8 cellular contexts compared by ENCODE assay signal in genomic region chr13:21673592-21674270, GRCh38. TPM values are rescaled to one million over a fixed set of nuclear protein-coding genes. Genes with fewer than 3 reads are reported as not detected.
DNase-seq lines count a peak whose midpoint lies in the region; ATAC-seq and TF ChIP-seq lines count a peak whose summit lies in the region.

No MANE protein-coding gene starts in this region.

- H3K4me2 ChIP-seq in HCT116 (ENCODE audit: low read length) = peak overlapping the region; percentile 94

- POLR2A ChIA-PET in HCT116 (lab: Charles Lee) = interaction anchor here (0.7 to 1.4 kb wide), 4 partner anchors 35 to 135 kb away, joined by 3 to 5 read pairs (median 4); partner anchors contain the start of gene MICU2

- ATAC-seq in HCT116 (peak; percentile 49), omental fat pad (ENCODE audit: low FRiP score) (peak; percentile 48)

- CTCF ChIA-PET in HCT116 (lab: Charles Lee) = no interaction called here

- H3K4me1 ChIP-seq in HCT116 (ENCODE audit: control insufficient read depth in 1 of 2, insufficient read depth in 2 of 2, low read length in 2 of 2) = peaks cover 33 to 59% of the 10 kb centered on the region in 2 experiments

- H4K20me1 ChIP-seq in HCT116 (ENCODE audit: insufficient read depth) = no peaks in the 10 kb centered on the region

- no peaks in the 10 kb centered on the region for H3K9me2 ChIP-seq in HCT116 (ENCODE audit: insufficient read depth)

- no peaks in the 10 kb centered on the region for H3K36me3 ChIP-seq in HCT116 (ENCODE audit: control insufficient read depth in 1 of 2, insufficient read depth in 2 of 2, low read length in 2 of 2)

- RAD21 ChIA-PET in HCT116 (lab: Charles Lee; ENCODE audit: low non-redundant PET in 1 of 2, low total read pairs in 2 of 2, uncharacterized antibody in 2 of 2, unreplicated experiment in 2 of 2) = no interaction called here

- no peak for TF ChIP-seq RAD21 in HCT116 (IDR thresholded peaks at IDR 0.05; ENCODE audit: low read depth)

- DNase-seq in NCI-H2081 (lab: John Stamatoyannopoulos, UW) = peak; percentile 23 to 56
- DNase-seq in NCI-H2081 treated with DMSO at 0.1 percent for 48 hours (lab: John Stamatoyannopoulos, UW) = no peak
- DNase-seq in HCT116 (ENCODE audit: low read depth, low spot score) = no peak
- peak; percentile 54 to 93 for DNase-seq in NCI-H526 (lab: John Stamatoyannopoulos, UW)
- peak; percentile 27 for DNase-seq in activated effector memory CD4-positive, alpha-beta T cell treated with Interleukin-2 at 50 U/mL for 16 hours
- peak; percentile 69 for DNase-seq in germinal center (ENCODE audit: low spot score)
- DNase-seq in omental fat pad (ENCODE audit: low spot score) = no peak
- DNase-seq in OCI-M2 (lab: John Stamatoyannopoulos, UW; ENCODE audit: unreplicated experiment) = no peak

- H3K27me3 ChIP-seq in HCT116 (ENCODE audit: insufficient read depth, low read length) = peaks cover 27% of the 10 kb centered on the region; the same call in 1 of the 2 replicates

- peak overlapping the region; percentile 55 to 64 for H3K4me3 ChIP-seq in HCT116 (replicated peaks in 1 of 2; ENCODE audit: low read depth in 1 of 2, low read length in 2 of 2)

- intact Hi-C loops in HCT116 (cut with micrococcal nuclease) = loop anchor here (5.0 to 10.0 kb wide), 2 partner anchors 1071 to 1119 kb away; no protein-coding TSS in a partner anchor

- H3K27ac ChIP-seq in HCT116 (ENCODE audit: low read depth, low read length) = peak overlapping the region; percentile 48; the same call in 1 of the 2 replicates

- TF ChIP-seq CTCF in HCT116 (IDR thresholded peaks at IDR 0.05 in 2 of 3, conservative IDR thresholded peaks at IDR 0.05 in 1 of 3; ENCODE audit: borderline replicate concordance in 1 of 3, insufficient read depth in 1 of 3, low read depth in 2 of 3, low read length in 2 of 3) = peak in 2 of 3 experiments; percentile 14 to 17; a peak in 2 of 6 replicates
- TF ChIP-seq CTCF in omental fat pad (IDR thresholded peaks at IDR 0.05) = no peak

- BruUV-seq in HCT116 (replicated peaks; lab: Mats Ljungman, UMichigan) = no TSS peak

- H3K9me3 ChIP-seq in HCT116 (ENCODE audit: control insufficient read depth in 1 of 2, insufficient read depth in 1 of 2, low read depth in 1 of 2, low read length in 2 of 2) = no peaks in the 10 kb centered on the region

- TF ChIP-seq POLR2A in HCT116 (IDR thresholded peaks at IDR 0.05; ENCODE audit: borderline replicate concordance, extremely low read depth, insufficient read depth, insufficient read length) = no peak

- peak overlapping the region; percentile 35 for H3K9ac ChIP-seq in HCT116 (ENCODE audit: low read length)

- H2AFZ ChIP-seq in HCT116 (ENCODE audit: low read depth, low read length, poor library complexity, severe bottlenecking) = peak overlapping the region; percentile 30

- H3K79me2 ChIP-seq in HCT116 (ENCODE audit: insufficient read depth, low read length) = no peaks in the 10 kb centered on the region

TF ChIP-seq in HCT116, 20 proteins besides CTCF, POLR2A, EP300 and RAD21:
- TF ChIP-seq MAX (IDR thresholded peaks at IDR 0.05) (no peak), JUND (IDR thresholded peaks at IDR 0.05) (no peak), ZFX (IDR thresholded peaks at IDR 0.05) (peak; percentile 28; the same call in 1 of the 2 replicates), POLR2AphosphoS5 (IDR thresholded peaks at IDR 0.05; ENCODE audit: low read depth, low read length) (no peak), TCF7L2 (IDR thresholded peaks at IDR 0.05; ENCODE audit: borderline replicate concordance, extremely low read depth, insufficient read depth, insufficient read length) (peak; percentile 50), CBX3 (IDR thresholded peaks at IDR 0.05; ENCODE audit: low read depth) (no peak), ELF1 (IDR thresholded peaks at IDR 0.05; ENCODE audit: borderline replicate concordance, low read depth) (no peak), CEBPB (IDR thresholded peaks at IDR 0.05; ENCODE audit: low read depth) (no peak), SP1 (IDR thresholded peaks at IDR 0.05; ENCODE audit: low read depth) (0 out of 2 replicates have a peak, but pooled peaks have one; percentile 21), YY1 (IDR thresholded peaks at IDR 0.05; ENCODE audit: extremely low read depth, insufficient replicate concordance, low read depth, low read length) (no peak), SRF (IDR thresholded peaks at IDR 0.05; ENCODE audit: low read depth) (no peak), ZBTB33 (IDR thresholded peaks at IDR 0.05; ENCODE audit: extremely low read depth, insufficient replicate concordance, low read length) (no peak), ATF3 (IDR thresholded peaks at IDR 0.05) (no peak), FOSL1 (IDR thresholded peaks at IDR 0.05; ENCODE audit: low read depth) (peak; percentile 43), REST (IDR thresholded peaks at IDR 0.05; ENCODE audit: low read depth) (no peak), EGR1 (IDR thresholded peaks at IDR 0.05; ENCODE audit: low read depth) (no peak), SIN3A (IDR thresholded peaks at IDR 0.05; ENCODE audit: low read depth) (no peak), ZNF274 (IDR thresholded peaks at IDR 0.05; ENCODE audit: low read depth, low read length) (no peak), EZH2 (IDR thresholded peaks at IDR 0.05) (no peak), EZH2phosphoT487 (IDR thresholded peaks at IDR 0.05; ENCODE audit: borderline replicate concordance) (no peak)

RNA-seq across cellular contexts. Expression of gene FGF9, which starts 2.9 kb away (rescaled TPM):
- total RNA-seq in HCT116 (2021; ENCODE audit: unreplicated experiment) = 1.5 TPM
- 0.17 and 0.20 TPM in 2 replicates for polyA plus RNA-seq in HCT116 (2012)
- total RNA-seq in omental fat pad = 1 to 10 TPM in 2 of 4 donors, under 1 TPM in 2; 0.16 to 5.3 (median 1.6) TPM

Comparison
In these comparisons a context has a peak if more than half of its experiments do, and no peak if none do; other contexts are left out.
1. DNase-seq: peak in NCI-H2081 (2 of 2), NCI-H526 (2 of 2), activated effector memory CD4-positive, alpha-beta T cell treated with Interleukin-2 at 50 U/mL for 16 hours (single experiment) and germinal center (single experiment); none in NCI-H2081 treated with DMSO at 0.1 percent for 48 hours (single experiment), HCT116 (single experiment), omental fat pad (single experiment) and OCI-M2 (single experiment).
2. CTCF ChIP-seq: peak in HCT116 (2 of 3); none in omental fat pad (0 of 3).